ENCODE assay signal across 17 cellular contexts in the genomic region with DNA sequence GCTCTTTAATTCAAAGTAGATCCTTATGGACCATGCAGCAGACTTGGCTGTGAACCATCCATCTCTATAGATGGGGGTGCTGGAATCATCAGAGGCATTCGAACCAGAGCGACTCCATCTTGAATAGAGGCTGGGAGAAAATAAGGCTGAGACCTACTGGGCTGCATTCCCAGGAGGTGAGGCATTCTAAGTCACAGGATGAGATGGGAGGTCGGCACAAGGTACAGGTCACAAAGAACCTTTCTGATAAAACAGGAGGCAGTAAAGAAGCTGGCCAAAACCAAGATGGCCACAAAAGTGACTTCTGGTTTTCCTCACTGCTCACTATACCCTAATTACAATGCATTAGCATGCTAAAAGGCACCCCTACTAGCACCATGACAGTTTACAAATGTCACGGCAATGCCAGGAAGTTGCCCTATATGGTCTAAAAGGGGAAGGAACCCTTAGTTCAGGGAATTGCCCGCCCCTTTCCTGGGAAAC.
"Had no signal": no experiment of that assay in that cellular context is flagged by ENCODE, and none has a peak within 500 bp of the region (broad histone marks: within the 10 kb centered on the region; RNA-seq: fewer than 3 reads in every experiment).

No MANE protein-coding gene starts in this region.

- H3K4me3 ChIP-seq: coronary artery, suprapubic skin, upper lobe of left lung had no signal

- H3K4me3 Mint-ChIP-seq: activated naive CD4-positive, alpha-beta T cell treated with anti-CD3 and anti-CD28 coated beads for 36 hours; neural crest cell had no signal

- DNase-seq: activated CD4-positive, alpha-beta T cell treated with anti-CD3 and anti-CD28 coated beads for 1 hour; activated CD8-positive, alpha-beta memory T cell treated with anti-CD3 and anti-CD28 coated beads for 24 hours; caudate nucleus; effector CD4-positive, alpha-beta T cell; kidney glomerular epithelial cell; mesendoderm; stimulated activated CD4-positive, alpha-beta T cell treated with anti-CD3 and anti-CD28 coated beads, Interleukin-4, amount 100 ng/mL, for 1 hour; stimulated activated CD8-positive, alpha-beta memory T cell treated with anti-CD3 and anti-CD28 coated beads, Interleukin-4, amount 100 ng/mL, for 48 hours; stimulated activated naive CD8-positive, alpha-beta T cell treated with anti-CD3 and anti-CD28 coated beads, Interleukin-15, Interleukin-2, amounts not matched to agents 100 U/mL and 50 U/mL, for 24 hours; T-helper 17 cell had no signal

- H3K27ac ChIP-seq: coronary artery, suprapubic skin, upper lobe of left lung had no signal

- H3K9me3 Mint-ChIP-seq: activated naive CD4-positive, alpha-beta T cell treated with anti-CD3 and anti-CD28 coated beads for 36 hours; neural crest cell had no signal

- H3K36me3 ChIP-seq: suprapubic skin, upper lobe of left lung had no signal

- H3K27ac Mint-ChIP-seq: activated naive CD4-positive, alpha-beta T cell treated with anti-CD3 and anti-CD28 coated beads for 36 hours had no signal

- ATAC-seq: T-helper 17 cell had no signal

- H3K9me3 ChIP-seq: suprapubic skin, upper lobe of left lung had no signal

- H3K4me1 ChIP-seq: suprapubic skin had no signal

- FAIRE-seq: frontal cortex, TTC549 had no signal
